In genomic region chr7:21076579-21076978, GRCh38 we compare ENCODE assay signal across 17 cellular contexts.
DNase-seq lines count a peak whose midpoint lies in the region; ATAC-seq and TF ChIP-seq lines count a peak whose summit lies in the region.
"Had no signal": no experiment of that assay in that cellular context is flagged by ENCODE, and none has a peak within 500 bp of the region (broad histone marks: within the 10 kb centered on the region; RNA-seq: fewer than 3 reads in every experiment).

No MANE protein-coding gene starts in this region.

- TF ChIP-seq CTCF in natural killer cell (IDR thresholded peaks at IDR 0.05), result no peak

- H3K9me3 Mint-ChIP-seq in natural killer cell, result no peaks in the 10 kb centered on the region
- H3K9me3 Mint-ChIP-seq: activated CD4-positive, alpha-beta memory T cell treated with anti-CD3 and anti-CD28 coated beads, Interleukin-2, amount 10 ng/mL, durations not matched to agents 7 days and 5 days had no signal

- H3K36me3 Mint-ChIP-seq in natural killer cell, result no peaks in the 10 kb centered on the region

- no peaks in the 10 kb centered on the region for H3K4me1 Mint-ChIP-seq in natural killer cell
- H3K4me1 Mint-ChIP-seq: activated CD4-positive, alpha-beta memory T cell treated with anti-CD3 and anti-CD28 coated beads, Interleukin-2, amount 10 ng/mL, durations not matched to agents 7 days and 5 days had no signal

- intact Hi-C loops in left colon (cut with DNase I, micrococcal nuclease) (no loop called here), natural killer cell (cut with micrococcal nuclease) (no loop called here)

- TF ChIP-seq EP300 in Ishikawa (IDR thresholded peaks at IDR 0.05; ENCODE audit: borderline replicate concordance), result peak; percentile 59; the same call in 1 of the 2 replicates

- ATAC-seq in left colon (peak; percentile 86), natural killer cell (no peak), GM18868 (IDR thresholded peaks at IDR 0.05; ENCODE audit: unreplicated experiment) (no peak), HG03196 (IDR thresholded peaks at IDR 0.05; ENCODE audit: unreplicated experiment) (no peak)
- ATAC-seq: activated CD4-positive, CD25-positive, alpha-beta regulatory T cell treated with anti-CD3 and anti-CD28 coated beads, Interleukin-2, amount 50 U/mL, for 24 hours; left lobe of liver had no signal

- no peak; the same call in 1 of the 2 replicates for TF ChIP-seq RAD21 in Ishikawa (IDR thresholded peaks at IDR 0.05; ENCODE audit: low read depth)

- H3K27ac Mint-ChIP-seq in natural killer cell, result no peak overlapping the region
- H3K27ac Mint-ChIP-seq: activated CD4-positive, alpha-beta memory T cell treated with anti-CD3 and anti-CD28 coated beads, Interleukin-2, amount 10 ng/mL, durations not matched to agents 7 days and 5 days had no signal

- peaks cover 2 to 7% of the 10 kb centered on the region in 2 donors for H3K27me3 Mint-ChIP-seq in natural killer cell (ENCODE audit: low read depth in 2 of 2)

- no peak overlapping the region for H3K4me3 Mint-ChIP-seq in natural killer cell
- H3K4me3 Mint-ChIP-seq: activated CD4-positive, alpha-beta memory T cell treated with anti-CD3 and anti-CD28 coated beads, Interleukin-2, amount 10 ng/mL, durations not matched to agents 7 days and 5 days had no signal

- peak; percentile 9 for DNase-seq in COR-L47 (lab: John Stamatoyannopoulos, UW)
- DNase-seq in NCI-H748 treated with DMSO at 0.1 percent for 48 hours (lab: John Stamatoyannopoulos, UW), result peak; percentile 51
- DNase-seq in left colon, result peak; percentile 33 to 34
- no peak for DNase-seq in natural killer cell
- no peak for DNase-seq in SW480 (ENCODE audit: low spot score)
- DNase-seq: ACHN; activated CD4-positive, alpha-beta memory T cell treated with anti-CD3 and anti-CD28 coated beads, Interleukin-2, amount 10 ng/mL, durations not matched to agents 7 days and 5 days; activated T-cell treated with anti-CD3 and anti-CD28 coated beads for 4 hours; GDM1; H7; IMR-90; NCI-H1694 treated with DMSO at 0.1 percent for 48 hours had no signal

TF ChIP-seq in Ishikawa, 13 proteins besides CTCF, POLR2A, EP300 and RAD21:
- no peak for TF ChIP-seq TAF1 (IDR thresholded peaks at IDR 0.05; ENCODE audit: low read depth)
- no peak for TF ChIP-seq ZBTB7A (IDR thresholded peaks at IDR 0.05; ENCODE audit: low read depth)
- peak; percentile 53 for TF ChIP-seq NFIC (IDR thresholded peaks at IDR 0.05)
- no peak; the same call in 1 of the 2 replicates for TF ChIP-seq TEAD4 (IDR thresholded peaks at IDR 0.05)
- TF ChIP-seq CREB1 (IDR thresholded peaks at IDR 0.05; ENCODE audit: low read depth), result no peak
- no peak for TF ChIP-seq YY1 (IDR thresholded peaks at IDR 0.05; ENCODE audit: low read depth)
- TF ChIP-seq EGR1 (IDR thresholded peaks at IDR 0.05), result no peak
- no peak for TF ChIP-seq MAX (IDR thresholded peaks at IDR 0.05)
- TF ChIP-seq CEBPB (IDR thresholded peaks at IDR 0.05), result no peak
- TF ChIP-seq FOXM1 (IDR thresholded peaks at IDR 0.05; ENCODE audit: borderline replicate concordance, low read depth), result peak; percentile 41; the same call in 1 of the 2 replicates
- no peak for TF ChIP-seq TCF12 (IDR thresholded peaks at IDR 0.05; ENCODE audit: low read depth)
- TF ChIP-seq REST (IDR thresholded peaks at IDR 0.05; ENCODE audit: low read depth), result no peak
- TF ChIP-seq USF1 (IDR thresholded peaks at IDR 0.05), result no peak

Comparison
In these comparisons a context has a peak if more than half of its experiments do, and no peak if none do; other contexts are left out.
1. DNase-seq: peak in COR-L47 (single experiment), NCI-H748 treated with DMSO at 0.1 percent for 48 hours (single experiment) and left colon (2 of 2); none in natural killer cell (single experiment) and SW480 (single experiment).